ENCODE assay signal across 10 cellular contexts in genomic region chr12:6925239-6925542, GRCh38. TPM values are rescaled to one million over a fixed set of nuclear protein-coding genes. Genes with fewer than 3 reads are reported as not detected.
DNase-seq lines count a peak whose midpoint lies in the region; ATAC-seq, FAIRE-seq and TF ChIP-seq lines count a peak whose summit lies in the region.
"Had no signal": no experiment of that assay in that cellular context is flagged by ENCODE, and none has a peak within 500 bp of the region (broad histone marks: within the 10 kb centered on the region; RNA-seq: fewer than 3 reads in every experiment).

No MANE protein-coding gene starts in this region.

- no peak for FAIRE-seq in H54 (lab: Jason Lieb, UNC)

- peaks cover 45% of the 10 kb centered on the region for H3K4me1 ChIP-seq in SJSA1 (replicated peaks)
- peaks cover 36% of the 10 kb centered on the region for H3K4me1 ChIP-seq in rectal smooth muscle tissue (ENCODE audit: control insufficient read depth, insufficient read depth, low read length)

- no peaks in the 10 kb centered on the region for H3K9me3 ChIP-seq in SJSA1 (replicated peaks)

- no peaks in the 10 kb centered on the region for H3K27me3 ChIP-seq in SJSA1 (replicated peaks)
- H3K27me3 ChIP-seq in rectal smooth muscle tissue (ENCODE audit: control insufficient read depth, insufficient read depth, low read length) = no peaks in the 10 kb centered on the region

- H3K4me3 ChIP-seq in SJSA1 (no peak overlapping the region), fibroblast of pulmonary artery (replicated peaks; ENCODE audit: low read depth, low read length) (peak overlapping the region; percentile 76), rectal smooth muscle tissue (ENCODE audit: low read length) (peak overlapping the region; percentile 52)

- peak; percentile 34; the same call in 1 of the 2 replicates for TF ChIP-seq POLR2A in H54 (IDR thresholded peaks at IDR 0.05; ENCODE audit: low read depth, low read length)

- DNase-seq in H54 (ENCODE audit: insufficient read length, low spot score) = no peak
- DNase-seq in SJSA1 (ENCODE audit: low read depth in 1 of 2, low spot score in 2 of 2) = no peak
- DNase-seq in fibroblast of pulmonary artery (ENCODE audit: low read depth) = no peak
- DNase-seq in NCI-H146 (lab: John Stamatoyannopoulos, UW) = no peak
- DNase-seq: KG1 had no signal

- H3K36me3 ChIP-seq in SJSA1 = peaks cover 14% of the 10 kb centered on the region
- no peaks in the 10 kb centered on the region for H3K36me3 ChIP-seq in rectal smooth muscle tissue (ENCODE audit: control insufficient read depth, insufficient read depth, low read length)

- ATAC-seq in HG02642 (IDR thresholded peaks at IDR 0.05; ENCODE audit: poor library complexity, unreplicated experiment) = no peak
- no peak for ATAC-seq in GM21576 (IDR thresholded peaks at IDR 0.05; ENCODE audit: unreplicated experiment)
- ATAC-seq in HG03439 (IDR thresholded peaks at IDR 0.05; ENCODE audit: unreplicated experiment) = no peak

- peak overlapping the region; percentile 56 for H3K27ac ChIP-seq in SJSA1
- H3K27ac ChIP-seq in rectal smooth muscle tissue (ENCODE audit: low read depth, low read length) = peak overlapping the region; percentile 99

- H3K9ac ChIP-seq in rectal smooth muscle tissue (ENCODE audit: low read length) = peak overlapping the region; percentile 76

- no peak for TF ChIP-seq CTCF in fibroblast of pulmonary artery (IDR thresholded peaks at IDR 0.05; ENCODE audit: low read length, missing control alignments)

RNA-seq across cellular contexts. Expression of gene ATN1, which starts 2.6 kb away (rescaled TPM):
- total RNA-seq in SJSA1 (2014; rRNA removed; shearing (Covaris generic)) = 6.0 and 7.2 TPM in 2 replicates

RNA-seq across cellular contexts. Expression of gene ENO2, which starts 10.8 kb away (rescaled TPM):
- total RNA-seq in SJSA1 (2014; rRNA removed; shearing (Covaris generic)) = 5.3 and 7.1 TPM in 2 replicates

RNA-seq across cellular contexts. Expression of gene RNU7-1, which starts 18.4 kb away (rescaled TPM):
- total RNA-seq in SJSA1 (2014; rRNA removed; shearing (Covaris generic)) = not detected in 2 replicates
- total RNA-seq: kidney epithelial cell had no signal

RNA-seq across cellular contexts. Expression of gene C12orf57, which starts 18.6 kb away (rescaled TPM):
- 331 and 408 TPM in 2 replicates for total RNA-seq in SJSA1 (2014; rRNA removed; shearing (Covaris generic))

RNA-seq across cellular contexts. Expression of gene LRRC23, which starts 20.6 kb away (rescaled TPM):
- 12.2 and 20.0 TPM in 2 replicates for total RNA-seq in SJSA1 (2014; rRNA removed; shearing (Covaris generic))
